13 cellular contexts compared by ENCODE assay signal in genomic region chr10:90652519-90652918, GRCh38.
DNase-seq lines count a peak whose midpoint lies in the region; ATAC-seq, FAIRE-seq and TF ChIP-seq lines count a peak whose summit lies in the region.
"Had no signal": no experiment of that assay in that cellular context is flagged by ENCODE, and none has a peak within 500 bp of the region (broad histone marks: within the 10 kb centered on the region; RNA-seq: fewer than 3 reads in every experiment).

No MANE protein-coding gene starts in this region.

- H3K9me3 ChIP-seq in WERI-Rb-1 (ENCODE audit: severe bottlenecking) (no peaks in the 10 kb centered on the region), keratinocyte (ENCODE audit: control insufficient read depth, low read depth, low read length) (no peaks in the 10 kb centered on the region)
- H3K9me3 ChIP-seq: ovary had no signal

- H3K27me3 ChIP-seq in WERI-Rb-1 (ENCODE audit: insufficient read depth, low read depth, severe bottlenecking): no peaks in the 10 kb centered on the region
- no peaks in the 10 kb centered on the region for H3K27me3 ChIP-seq in keratinocyte (ENCODE audit: control insufficient read depth, extremely low read depth, insufficient read depth, low read length)
- H3K27me3 ChIP-seq: ovary had no signal

- H3K4me2 ChIP-seq in keratinocyte (ENCODE audit: control insufficient read depth, extremely low read depth, insufficient read depth, low read depth, low read length): no peak overlapping the region

- ATAC-seq in HG03097 (IDR thresholded peaks at IDR 0.05; ENCODE audit: low FRiP score, unreplicated experiment) (no peak), Right ventricle myocardium inferior (no peak)
- ATAC-seq: heart left ventricle had no signal

- intact Hi-C loops in Right ventricle myocardium inferior (cut with DNase I): no loop called here

- no peaks in the 10 kb centered on the region for H4K20me1 ChIP-seq in keratinocyte (ENCODE audit: control insufficient read depth, extremely low read depth, insufficient read depth, low read length)

- TF ChIP-seq CTCF in WERI-Rb-1 (IDR thresholded peaks at IDR 0.05; ENCODE audit: low read depth, low read length): peak; percentile 56
- TF ChIP-seq CTCF in keratinocyte (optimal IDR thresholded peaks at IDR 0.05 in 1 of 3, IDR thresholded peaks at IDR 0.05 in 1 of 3, conservative IDR thresholded peaks at IDR 0.05 in 1 of 3; ENCODE audit: extremely low read depth in 1 of 3, insufficient read depth in 2 of 3, low read length in 3 of 3): peak; percentile 48 to 65 (median 58)

- no peaks in the 10 kb centered on the region for H3K9me1 ChIP-seq in keratinocyte (ENCODE audit: control insufficient read depth, extremely low read depth, insufficient read depth, low read length)

- no peak overlapping the region for H3K9ac ChIP-seq in keratinocyte (ENCODE audit: control insufficient read depth, extremely low read depth, insufficient read depth, low read length)

- H3K36me3 ChIP-seq in WERI-Rb-1 (no peaks in the 10 kb centered on the region), keratinocyte (ENCODE audit: control insufficient read depth in 2 of 2, extremely low read depth in 1 of 2, insufficient read depth in 2 of 2, low read length in 2 of 2) (no peaks in the 10 kb centered on the region)
- H3K36me3 ChIP-seq: heart left ventricle, ovary had no signal

- H3K4me3 ChIP-seq in WERI-Rb-1 (ENCODE audit: low read depth, low read length): no peak overlapping the region
- no peak overlapping the region for H3K4me3 ChIP-seq in keratinocyte (ENCODE audit: control insufficient read depth in 2 of 3, extremely low read depth in 1 of 3, insufficient read depth in 2 of 3, low read depth in 1 of 3, low read length in 3 of 3)
- H3K4me3 ChIP-seq: heart left ventricle, ovary had no signal

- dilution Hi-C loops in keratinocyte (cut with MboI; ENCODE audit: extremely low pct_ligation_motif_present, low sequenced_read_pairs): no loop called here

- peak; percentile 51 for FAIRE-seq in keratinocyte (lab: Jason Lieb, UNC)

- H3K4me1 ChIP-seq in keratinocyte (ENCODE audit: control insufficient read depth, extremely low read depth, insufficient read depth, low read length): peaks cover 3% of the 10 kb centered on the region
- H3K4me1 ChIP-seq: heart left ventricle had no signal

- H3K79me2 ChIP-seq in keratinocyte (ENCODE audit: control insufficient read depth, insufficient read depth, low read length): no peaks in the 10 kb centered on the region

- H3K27ac ChIP-seq in WERI-Rb-1: peak overlapping the region; percentile 39; the same call in 1 of the 2 replicates
- H3K27ac ChIP-seq in keratinocyte (ENCODE audit: control insufficient read depth, insufficient read depth, low read length): no peak overlapping the region
- H3K27ac ChIP-seq: heart left ventricle, ovary had no signal

- no peak overlapping the region for H2AFZ ChIP-seq in keratinocyte (ENCODE audit: control insufficient read depth, low read length)

- DNase-seq in D341Med (ENCODE audit: low spot score) (peak; percentile 21), HT-29 (ENCODE audit: low spot score) (peak; percentile 61), WERI-Rb-1 (peak; percentile 34), keratinocyte (ENCODE audit: low read depth, low spot score) (no peak), Right ventricle myocardium inferior (ENCODE audit: missing footprints) (no peak)
- DNase-seq in stimulated activated CD4-positive, alpha-beta T cell treated with anti-CD3 and anti-CD28 coated beads, Interleukin-4, amount 100 ng/mL, for 1 hour: no peak
- DNase-seq in NK-92 treated with Interleukin-12 subunit alpha and Interleukin-12 subunit beta, amount 100 ng/mL, for 24 hours (lab: John Stamatoyannopoulos, UW): no peak
- DNase-seq: activated CD4-positive, alpha-beta T cell treated with anti-CD3 and anti-CD28 coated beads for 1 hour; EL; heart left ventricle; NCI-H510A treated with DMSO at 0.1 percent for 48 hours; ovary had no signal

Comparison
In these comparisons a context has a peak if more than half of its experiments do, and no peak if none do; other contexts are left out.
1. DNase-seq: peak in D341Med (single experiment), HT-29 (single experiment) and WERI-Rb-1 (single experiment); none in keratinocyte (single experiment), stimulated activated CD4-positive, alpha-beta T cell treated with anti-CD3 and anti-CD28 coated beads, Interleukin-4, amount 100 ng/mL, for 1 hour (single experiment), Right ventricle myocardium inferior (single experiment) and NK-92 treated with Interleukin-12 subunit alpha and Interleukin-12 subunit beta, amount 100 ng/mL, for 24 hours (single experiment).